Comparison of ENCODE assay signal across 1 cellular context in the genomic region with DNA sequence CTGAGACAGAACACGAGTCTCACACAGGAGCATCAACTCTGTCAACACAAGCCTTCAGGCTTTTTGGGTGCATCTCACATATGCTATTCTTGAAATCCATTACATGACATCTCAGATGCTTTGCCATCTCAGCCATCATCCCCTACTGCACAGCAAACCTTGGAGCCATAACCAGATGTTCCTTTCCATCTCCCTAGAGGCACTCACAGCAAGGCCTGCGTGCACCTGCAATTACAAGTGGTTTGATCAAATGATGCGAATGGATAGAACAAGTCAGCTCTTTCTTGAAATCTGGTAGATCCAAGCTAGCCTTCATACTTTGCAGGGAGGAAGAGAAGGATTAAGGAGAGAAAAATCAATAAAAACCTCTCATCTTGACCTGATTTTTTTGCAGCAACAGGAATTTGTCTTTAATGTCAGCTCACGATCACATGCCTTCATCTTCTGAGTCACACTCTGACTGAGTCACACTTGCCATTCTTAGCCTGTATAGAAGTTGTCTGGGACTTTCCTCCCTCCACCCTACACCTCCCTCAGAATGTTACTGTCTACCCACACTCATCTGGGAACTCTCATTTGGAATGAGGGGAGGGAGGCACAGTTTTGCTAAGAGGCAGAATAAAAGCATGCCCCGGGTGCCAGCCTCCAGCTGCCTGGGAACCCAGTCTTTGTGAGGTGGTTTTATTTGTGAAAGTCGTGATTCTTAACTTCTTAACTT.
TF ChIP-seq lines count a peak whose summit lies in the region.

No MANE protein-coding gene starts in this region.

TF ChIP-seq in IMR-90, 13 proteins besides CTCF, POLR2A, EP300 and RAD21 (continued from another document):
- TF ChIP-seq, protein P1, sequence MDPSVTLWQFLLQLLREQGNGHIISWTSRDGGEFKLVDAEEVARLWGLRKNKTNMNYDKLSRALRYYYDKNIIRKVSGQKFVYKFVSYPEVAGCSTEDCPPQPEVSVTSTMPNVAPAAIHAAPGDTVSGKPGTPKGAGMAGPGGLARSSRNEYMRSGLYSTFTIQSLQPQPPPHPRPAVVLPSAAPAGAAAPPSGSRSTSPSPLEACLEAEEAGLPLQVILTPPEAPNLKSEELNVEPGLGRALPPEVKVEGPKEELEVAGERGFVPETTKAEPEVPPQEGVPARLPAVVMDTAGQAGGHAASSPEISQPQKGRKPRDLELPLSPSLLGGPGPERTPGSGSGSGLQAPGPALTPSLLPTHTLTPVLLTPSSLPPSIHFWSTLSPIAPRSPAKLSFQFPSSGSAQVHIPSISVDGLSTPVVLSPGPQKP (IDR thresholded peaks at IDR 0.05; ENCODE audit: borderline replicate concordance, low read depth, low read length): no peak
- TF ChIP-seq MXI1 (IDR thresholded peaks at IDR 0.05; ENCODE audit: borderline replicate concordance, low read depth, low read length) (no peak), BHLHE40 (IDR thresholded peaks at IDR 0.05; ENCODE audit: low read depth, low read length) (peak; percentile 71), RFX5 (IDR thresholded peaks at IDR 0.05; ENCODE audit: low read depth, low read length) (no peak), SMC3 (IDR thresholded peaks at IDR 0.05; ENCODE audit: low read depth, low read length) (0 out of 2 replicates have a peak, but pooled peaks have one; percentile 16), RCOR1 (IDR thresholded peaks at IDR 0.05; ENCODE audit: insufficient replicate concordance, low read length) (no peak), FOS (IDR thresholded peaks at IDR 0.05; ENCODE audit: low read depth, low read length) (peak; percentile 95), CHD1 (IDR thresholded peaks at IDR 0.05; ENCODE audit: low read depth, low read length) (no peak), NFE2L2 (IDR thresholded peaks at IDR 0.05; ENCODE audit: low read depth, low read length) (no peak), MAFK (IDR thresholded peaks at IDR 0.05; ENCODE audit: low read depth, low read length) (no peak)
